37 cellular contexts compared by ENCODE assay signal in genomic region chr6:133171989-133172604, GRCh38.
"Had no signal": no experiment of that assay in that cellular context is flagged by ENCODE, and none has a peak within 500 bp of the region (broad histone marks: within the 10 kb centered on the region; RNA-seq: fewer than 3 reads in every experiment).

No MANE protein-coding gene starts in this region.

- H3K27me3 ChIP-seq: adrenal gland, ascending aorta, breast epithelium, cardiac muscle cell, colonic mucosa, esophagus squamous epithelium had no signal

- H3K4me1 ChIP-seq: adrenal gland, ascending aorta, breast epithelium, colonic mucosa, esophagus squamous epithelium had no signal

- H3K4me3 ChIP-seq: adrenal gland, ascending aorta, breast epithelium, cardiac muscle cell, colonic mucosa, esophagus squamous epithelium had no signal

- FAIRE-seq: endometrium, endothelial cell of umbilical vein had no signal

- H3K27me3 Mint-ChIP-seq: activated B cell treated with CpG ODN at 0.5 μM for 24 hours; activated CD8-positive, alpha-beta memory T cell treated with anti-CD3 and anti-CD28 coated beads, Interleukin-2, amount 10 ng/mL, durations not matched to agents 7 days and 5 days; activated CD8-positive, alpha-beta T cell treated with anti-CD3 and anti-CD28 coated beads for 36 hours; activated naive CD4-positive, alpha-beta T cell treated with anti-CD3 and anti-CD28 coated beads, Interleukin-2, amount 50 U/mL, for 24 hours; activated naive CD8-positive, alpha-beta T cell treated with anti-CD3 and anti-CD28 coated beads for 36 hours; activated naive CD8-positive, alpha-beta T cell treated with anti-CD3 and anti-CD28 coated beads, Interleukin-2, amount 50 U/mL, for 24 hours; brain; T-cell had no signal

- ATAC-seq: activated CD4-positive, CD25-positive, alpha-beta regulatory T cell treated with anti-CD3 and anti-CD28 coated beads, Interleukin-2, amount 50 U/mL, for 24 hours; activated CD8-positive, alpha-beta memory T cell treated with anti-CD3 and anti-CD28 coated beads, Interleukin-2, amount 10 ng/mL, durations not matched to agents 7 days and 5 days; activated CD8-positive, alpha-beta T cell treated with anti-CD3 and anti-CD28 coated beads for 36 hours; activated naive CD8-positive, alpha-beta T cell treated with anti-CD3 and anti-CD28 coated beads, Interleukin-2, amount 50 U/mL, for 24 hours; T-cell had no signal

- DNase-seq: activated B cell treated with CpG ODN at 0.5 μM for 24 hours; activated CD4-positive, alpha-beta T cell treated with anti-CD3 and anti-CD28 coated beads for 48 hours; activated CD4-positive, alpha-beta T cell treated with anti-CD3 and anti-CD28 coated beads, Interleukin-2, amount 50 U/mL, for 1 hour; activated CD4-positive, alpha-beta T cell treated with anti-CD3 and anti-CD28 coated beads, Interleukin-2, amount 50 U/mL, for 48 hours; activated CD8-positive, alpha-beta memory T cell treated with anti-CD3 and anti-CD28 coated beads, Interleukin-2, amount 10 ng/mL, durations not matched to agents 7 days and 5 days; activated CD8-positive, alpha-beta memory T cell treated with anti-CD3 and anti-CD28 coated beads, Interleukin-2, amount 50 U/mL, for 4 hours; activated CD8-positive, alpha-beta T cell treated with anti-CD3 and anti-CD28 coated beads for 36 hours; activated effector memory CD4-positive, alpha-beta T cell treated with anti-CD3 and anti-CD28 coated beads, Interleukin-2, amount 50 U/mL, for 16 hours; activated naive CD4-positive, alpha-beta T cell treated with anti-CD3 and anti-CD28 coated beads for 36 hours; activated naive CD8-positive, alpha-beta T cell treated with anti-CD3 and anti-CD28 coated beads for 36 hours; activated naive CD8-positive, alpha-beta T cell treated with anti-CD3 and anti-CD28 coated beads, Interleukin-2, amount 50 U/mL, for 24 hours; activated T-cell treated with anti-CD3 and anti-CD28 coated beads, Interleukin-2, amount 50 U/mL, for 1 hour; activated T-cell treated with anti-CD3 and anti-CD28 coated beads, Interleukin-2, amount 50 U/mL, for 48 hours; adrenal gland; amygdala; central memory CD4-positive, alpha-beta T cell; cerebellar nuclear complex; colonic mucosa; effector CD8-positive, alpha-beta T cell; esophagus squamous epithelium; foreskin melanocyte; SW 1271; T-cell; T1000; WERI-Rb-1 had no signal

- H3K36me3 Mint-ChIP-seq: activated CD8-positive, alpha-beta memory T cell treated with anti-CD3 and anti-CD28 coated beads, Interleukin-2, amount 10 ng/mL, durations not matched to agents 7 days and 5 days; activated naive CD4-positive, alpha-beta T cell treated with anti-CD3 and anti-CD28 coated beads, Interleukin-2, amount 50 U/mL, for 24 hours; activated naive CD8-positive, alpha-beta T cell treated with anti-CD3 and anti-CD28 coated beads for 36 hours; brain; T-cell had no signal

- H3K36me3 ChIP-seq: adrenal gland, ascending aorta, breast epithelium, cardiac muscle cell, colonic mucosa, esophagus squamous epithelium, WERI-Rb-1 had no signal

- H3K9me3 ChIP-seq: adrenal gland, ascending aorta, colonic mucosa, esophagus squamous epithelium had no signal

- H3K4me3 Mint-ChIP-seq: activated B cell treated with CpG ODN at 0.5 μM for 24 hours; activated CD8-positive, alpha-beta memory T cell treated with anti-CD3 and anti-CD28 coated beads, Interleukin-2, amount 10 ng/mL, durations not matched to agents 7 days and 5 days; activated CD8-positive, alpha-beta T cell treated with anti-CD3 and anti-CD28 coated beads for 36 hours; activated naive CD4-positive, alpha-beta T cell treated with anti-CD3 and anti-CD28 coated beads for 36 hours; activated naive CD4-positive, alpha-beta T cell treated with anti-CD3 and anti-CD28 coated beads, Interleukin-2, amount 50 U/mL, for 24 hours; activated naive CD8-positive, alpha-beta T cell treated with anti-CD3 and anti-CD28 coated beads for 36 hours; activated naive CD8-positive, alpha-beta T cell treated with anti-CD3 and anti-CD28 coated beads, Interleukin-2, amount 50 U/mL, for 24 hours; activated T-helper 1 cell treated with anti-CD3 and anti-CD28 coated beads, Interleukin-12 subunit alpha, Interleukin-12 subunit beta, Interleukin-2, Interleukin-4 antibody, amounts not matched to agents 30 ng/mL and 10 ng/mL and 1 ng/mL, durations not matched to agents 14 hours and 24 hours and 36 hours; brain; T-cell; T-helper 1 cell treated with Interleukin-12 subunit alpha and Interleukin-12 subunit beta and Interleukin-4 antibody, amounts not matched to agents 30 μg/mL and 1 μg/mL, for 36 hours had no signal

- H3K27ac Mint-ChIP-seq: activated B cell treated with CpG ODN at 0.5 μM for 24 hours; activated CD8-positive, alpha-beta memory T cell treated with anti-CD3 and anti-CD28 coated beads, Interleukin-2, amount 10 ng/mL, durations not matched to agents 7 days and 5 days; activated CD8-positive, alpha-beta T cell treated with anti-CD3 and anti-CD28 coated beads for 36 hours; activated naive CD4-positive, alpha-beta T cell treated with anti-CD3 and anti-CD28 coated beads for 36 hours; activated naive CD4-positive, alpha-beta T cell treated with anti-CD3 and anti-CD28 coated beads, Interleukin-2, amount 50 U/mL, for 24 hours; activated naive CD8-positive, alpha-beta T cell treated with anti-CD3 and anti-CD28 coated beads for 36 hours; activated naive CD8-positive, alpha-beta T cell treated with anti-CD3 and anti-CD28 coated beads, Interleukin-2, amount 50 U/mL, for 24 hours; activated T-helper 1 cell treated with anti-CD3 and anti-CD28 coated beads, Interleukin-12 subunit alpha, Interleukin-12 subunit beta, Interleukin-2, Interleukin-4 antibody, amounts not matched to agents 30 ng/mL and 10 ng/mL and 1 ng/mL, durations not matched to agents 14 hours and 24 hours and 36 hours; activated T-helper 2 cell treated with anti-CD3 and anti-CD28 coated beads, Interferon-gamma antibody, Interleukin-2, Interleukin-4, amounts not matched to agents 10 μg/mL and 5 μg/mL and 100 μg/mL, durations not matched to agents 14 hours and 24 hours and 36 hours; brain; T-cell; T-helper 1 cell treated with Interleukin-12 subunit alpha and Interleukin-12 subunit beta and Interleukin-4 antibody, amounts not matched to agents 30 μg/mL and 1 μg/mL, for 36 hours had no signal

- H3K9me3 Mint-ChIP-seq: activated B cell treated with CpG ODN at 0.5 μM for 24 hours; activated CD8-positive, alpha-beta T cell treated with anti-CD3 and anti-CD28 coated beads for 36 hours; activated naive CD4-positive, alpha-beta T cell treated with anti-CD3 and anti-CD28 coated beads, Interleukin-2, amount 50 U/mL, for 24 hours; activated T-helper 1 cell treated with anti-CD3 and anti-CD28 coated beads, Interleukin-12 subunit alpha, Interleukin-12 subunit beta, Interleukin-2, Interleukin-4 antibody, amounts not matched to agents 30 ng/mL and 10 ng/mL and 1 ng/mL, durations not matched to agents 14 hours and 24 hours and 36 hours; T-helper 1 cell treated with Interleukin-12 subunit alpha and Interleukin-12 subunit beta and Interleukin-4 antibody, amounts not matched to agents 30 μg/mL and 1 μg/mL, for 36 hours had no signal

- H3K27ac ChIP-seq: adrenal gland, ascending aorta, breast epithelium, cardiac muscle cell, colonic mucosa, epithelial cell of prostate, esophagus squamous epithelium, WERI-Rb-1 had no signal

- H3K4me1 Mint-ChIP-seq: activated B cell treated with CpG ODN at 0.5 μM for 24 hours; activated CD8-positive, alpha-beta memory T cell treated with anti-CD3 and anti-CD28 coated beads, Interleukin-2, amount 10 ng/mL, durations not matched to agents 7 days and 5 days; activated naive CD4-positive, alpha-beta T cell treated with anti-CD3 and anti-CD28 coated beads, Interleukin-2, amount 50 U/mL, for 24 hours; activated naive CD8-positive, alpha-beta T cell treated with anti-CD3 and anti-CD28 coated beads for 36 hours; activated naive CD8-positive, alpha-beta T cell treated with anti-CD3 and anti-CD28 coated beads, Interleukin-2, amount 50 U/mL, for 24 hours; T-cell had no signal
